ENCODE assay signal across 16 cellular contexts in the genomic region with DNA sequence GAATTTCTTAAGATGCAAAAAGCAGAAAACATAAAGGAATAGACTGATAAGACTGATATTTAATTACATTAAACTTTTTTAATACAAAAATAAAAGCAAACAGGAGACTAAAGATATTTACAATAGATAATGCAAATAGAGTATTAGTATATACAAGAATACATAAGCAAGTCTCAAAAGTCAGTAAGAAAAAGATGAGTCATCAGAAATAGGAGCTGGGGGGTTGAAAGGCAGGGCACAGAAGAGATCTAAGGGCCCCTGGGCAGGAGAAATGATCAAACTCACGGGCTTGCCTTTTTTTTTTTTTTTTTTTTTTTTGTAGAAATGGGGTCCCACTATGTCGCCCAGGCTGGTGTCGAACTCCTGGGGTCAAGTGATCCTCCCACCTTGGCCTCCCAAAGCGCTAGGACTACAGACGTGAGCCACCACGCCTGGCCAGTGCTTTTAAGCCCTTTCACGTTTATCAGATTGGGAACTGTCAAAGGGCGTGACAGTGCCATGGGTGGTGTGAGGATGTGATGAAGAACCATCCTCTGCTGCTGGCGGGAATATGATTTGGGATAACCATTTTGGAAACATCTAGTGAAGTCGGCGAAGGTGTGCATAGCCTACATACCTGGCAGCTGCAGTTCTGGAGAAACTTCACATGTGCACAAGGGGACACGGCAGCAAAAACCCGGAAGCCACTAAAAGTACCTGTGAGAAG.
DNase-seq lines count a peak whose midpoint lies in the region; ATAC-seq and TF ChIP-seq lines count a peak whose summit lies in the region.
"Had no signal": no experiment of that assay in that cellular context is flagged by ENCODE, and none has a peak within 500 bp of the region (broad histone marks: within the 10 kb centered on the region; RNA-seq: fewer than 3 reads in every experiment).

No MANE protein-coding gene starts in this region.

- CTCF ChIA-PET in activated naive CD4-positive, alpha-beta T cell treated with anti-CD3 and anti-CD28 coated beads for 36 hours (lab: Charles Lee), result no interaction called here

- intact Hi-C loops in cardiac septum (cut with DNase I), result no loop called here
- intact Hi-C loops in left cardiac atrium (cut with DNase I), result no loop called here
- intact Hi-C loops in stomach (cut with DNase I; ENCODE audit: low total_unique reads), result no loop called here
- intact Hi-C loops in activated naive CD4-positive, alpha-beta T cell treated with anti-CD3 and anti-CD28 coated beads for 36 hours (cut with micrococcal nuclease), result no loop called here

- H3K36me3 Mint-ChIP-seq in activated naive CD4-positive, alpha-beta T cell treated with anti-CD3 and anti-CD28 coated beads for 36 hours (ENCODE audit: low read depth), result no peaks in the 10 kb centered on the region

- no peaks in the 10 kb centered on the region for H3K36me3 ChIP-seq in stomach

- no peaks in the 10 kb centered on the region for H3K4me1 Mint-ChIP-seq in activated naive CD4-positive, alpha-beta T cell treated with anti-CD3 and anti-CD28 coated beads for 36 hours (ENCODE audit: low read depth)
- H3K4me1 Mint-ChIP-seq: B cell had no signal

- no peak overlapping the region for H3K4me3 Mint-ChIP-seq in activated naive CD4-positive, alpha-beta T cell treated with anti-CD3 and anti-CD28 coated beads for 36 hours
- H3K4me3 Mint-ChIP-seq: B cell; CD4-positive, alpha-beta T cell; HFFc6 had no signal

- WGBS in stomach, 5 donors, result 78 to 88% (median 86%) methylated on average over 13 of the region's 13 CpGs

- no peak for TF ChIP-seq EP300 in stomach (IDR thresholded peaks at IDR 0.05)

- H3K4me1 ChIP-seq in stomach, result no peaks in the 10 kb centered on the region

- H3K9me3 Mint-ChIP-seq in activated naive CD4-positive, alpha-beta T cell treated with anti-CD3 and anti-CD28 coated beads for 36 hours, result no peaks in the 10 kb centered on the region
- H3K9me3 Mint-ChIP-seq: CD4-positive, alpha-beta T cell had no signal

- no peak overlapping the region for H3K27ac Mint-ChIP-seq in activated naive CD4-positive, alpha-beta T cell treated with anti-CD3 and anti-CD28 coated beads for 36 hours
- H3K27ac Mint-ChIP-seq: B cell; CD4-positive, alpha-beta T cell; HFFc6 had no signal

- H3K27me3 ChIP-seq in stomach, result peaks cover 0 to 29% (median 0%) of the 10 kb centered on the region in 3 donors

- peak; percentile 41 for DNase-seq in cardiac septum (ENCODE audit: low spot score)
- DNase-seq in left cardiac atrium, result no peak
- DNase-seq in AG20443 (ENCODE audit: low spot score), result peak; percentile 3
- peak; percentile 23 for DNase-seq in ecto neural progenitor cell (ENCODE audit: low spot score)
- DNase-seq in stomach, result peak; percentile 16
- no peak for DNase-seq in activated naive CD4-positive, alpha-beta T cell treated with anti-CD3 and anti-CD28 coated beads for 36 hours
- DNase-seq: 8988T; ACHN; C1 segment of cervical spinal cord; Calu3; CD4-positive, alpha-beta T cell; DMS 273 treated with DMSO at 0.1 percent for 48 hours; HCEC 1CT; HFFc6 had no signal

- TF ChIP-seq CTCF in stomach (IDR thresholded peaks at IDR 0.05), result no peak

- H3K27me3 Mint-ChIP-seq in activated naive CD4-positive, alpha-beta T cell treated with anti-CD3 and anti-CD28 coated beads for 36 hours (ENCODE audit: low read depth), result peaks cover 2% of the 10 kb centered on the region

- ATAC-seq in left cardiac atrium (no peak), HG03097 (IDR thresholded peaks at IDR 0.05; ENCODE audit: low FRiP score, unreplicated experiment) (no peak)

- H3K9me3 ChIP-seq in stomach, result no peaks in the 10 kb centered on the region

- TF ChIP-seq POLR2A in stomach (IDR thresholded peaks at IDR 0.05), result no peak

- H3K4me3 ChIP-seq in stomach, result no peak overlapping the region

- H3K27ac ChIP-seq in stomach, result no peak overlapping the region

Comparison
In these comparisons a context has a peak if more than half of its experiments do, and no peak if none do; other contexts are left out.
1. DNase-seq: peak in cardiac septum (single experiment), AG20443 (single experiment), ecto neural progenitor cell (single experiment) and stomach (single experiment); none in left cardiac atrium (single experiment) and activated naive CD4-positive, alpha-beta T cell treated with anti-CD3 and anti-CD28 coated beads for 36 hours (single experiment).